ENCODE assay signal across 1 cellular context in the genomic region with DNA sequence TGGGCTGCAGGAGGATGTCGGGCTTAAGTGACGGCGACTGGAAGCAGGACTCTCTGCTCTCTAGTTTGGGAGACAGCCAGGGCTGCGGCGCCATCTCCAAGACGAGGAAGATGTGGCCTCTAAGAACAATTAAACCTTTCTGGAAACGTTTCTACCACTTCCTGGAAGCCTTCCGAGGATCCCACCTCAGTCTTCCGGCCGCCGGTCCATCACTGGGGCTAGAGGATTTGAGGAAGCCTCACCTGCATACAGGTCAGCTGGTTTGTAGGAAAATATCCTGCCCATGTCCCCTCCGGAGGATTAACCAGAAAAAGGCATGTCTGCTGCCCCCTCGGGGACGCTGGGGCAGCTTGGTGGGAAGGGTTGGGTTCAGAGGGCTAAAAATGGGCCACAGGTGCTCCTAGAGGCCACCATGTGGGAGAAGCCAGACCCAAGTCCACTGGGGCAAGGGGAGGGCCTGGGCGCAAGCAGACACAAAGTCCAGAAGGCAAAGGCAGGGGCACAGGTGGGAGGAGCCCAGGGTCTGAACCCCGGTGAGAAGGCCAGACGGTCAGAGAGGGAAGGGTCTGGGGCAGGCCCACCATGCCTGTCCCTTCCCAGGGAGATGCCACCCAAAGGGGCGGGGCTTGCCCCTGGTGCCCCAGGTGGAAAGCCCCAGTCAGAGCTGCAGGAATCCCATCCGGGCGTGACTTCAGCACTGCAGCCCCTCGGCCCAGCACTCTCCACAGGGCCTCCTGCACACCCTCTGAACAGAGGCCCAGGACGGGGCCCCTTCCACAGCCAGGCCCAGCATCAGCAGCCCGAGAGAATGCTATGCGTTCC.
A peak's percentile ranks its signal among the peaks of the same experiment; 100 is the strongest.
TF ChIP-seq lines count a peak whose summit lies in the region.

No MANE protein-coding gene starts in this region.

TF ChIP-seq in HepG2, 621 proteins besides CTCF, POLR2A, EP300 and RAD21 (continued from another document and continues in another):
- TF ChIP-seq, protein P1, sequence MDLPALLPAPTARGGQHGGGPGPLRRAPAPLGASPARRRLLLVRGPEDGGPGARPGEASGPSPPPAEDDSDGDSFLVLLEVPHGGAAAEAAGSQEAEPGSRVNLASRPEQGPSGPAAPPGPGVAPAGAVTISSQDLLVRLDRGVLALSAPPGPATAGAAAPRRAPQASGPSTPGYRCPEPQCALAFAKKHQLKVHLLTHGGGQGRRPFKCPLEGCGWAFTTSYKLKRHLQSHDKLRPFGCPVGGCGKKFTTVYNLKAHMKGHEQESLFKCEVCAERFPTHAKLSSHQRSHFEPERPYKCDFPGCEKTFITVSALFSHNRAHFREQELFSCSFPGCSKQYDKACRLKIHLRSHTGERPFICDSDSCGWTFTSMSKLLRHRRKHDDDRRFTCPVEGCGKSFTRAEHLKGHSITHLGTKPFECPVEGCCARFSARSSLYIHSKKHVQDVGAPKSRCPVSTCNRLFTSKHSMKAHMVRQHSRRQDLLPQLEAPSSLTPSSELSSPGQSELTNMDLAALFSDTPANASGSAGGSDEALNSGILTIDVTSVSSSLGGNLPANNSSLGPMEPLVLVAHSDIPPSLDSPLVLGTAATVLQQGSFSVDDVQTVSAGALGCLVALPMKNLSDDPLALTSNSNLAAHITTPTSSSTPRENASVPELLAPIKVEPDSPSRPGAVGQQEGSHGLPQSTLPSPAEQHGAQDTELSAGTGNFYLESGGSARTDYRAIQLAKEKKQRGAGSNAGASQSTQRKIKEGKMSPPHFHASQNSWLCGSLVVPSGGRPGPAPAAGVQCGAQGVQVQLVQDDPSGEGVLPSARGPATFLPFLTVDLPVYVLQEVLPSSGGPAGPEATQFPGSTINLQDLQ (CRISPR knock-in tag; IDR thresholded peaks at IDR 0.05), result peak; percentile 19; the same call in 1 of the 2 replicates
- TF ChIP-seq ATF7 (IDR thresholded peaks at IDR 0.05) (no peak), ATF7 (CRISPR knock-in tag; IDR thresholded peaks at IDR 0.05) (no peak), ZNF775 (CRISPR knock-in tag; IDR thresholded peaks at IDR 0.05; ENCODE audit: borderline replicate concordance) (no peak), SMARCC2 (IDR thresholded peaks at IDR 0.05) (no peak), MYC (CRISPR knock-in tag; IDR thresholded peaks at IDR 0.05; ENCODE audit: borderline replicate concordance) (peak; percentile 89; the same call in 1 of the 2 replicates), ZNF121 (CRISPR knock-in tag; IDR thresholded peaks at IDR 0.05) (no peak), MEIS2 (CRISPR knock-in tag; IDR thresholded peaks at IDR 0.05) (peak; percentile 44; the same call in 1 of the 2 replicates), KLF15 (CRISPR knock-in tag; IDR thresholded peaks at IDR 0.05; ENCODE audit: borderline replicate concordance) (no peak), SP1 (IDR thresholded peaks at IDR 0.05) (no peak), SP1 (CRISPR knock-in tag; IDR thresholded peaks at IDR 0.05) (0 out of 2 replicates have a peak, but pooled peaks have one; percentile 12), SOX13 (IDR thresholded peaks at IDR 0.05) (no peak), SOX13 (CRISPR knock-in tag; conservative IDR thresholded peaks at IDR 0.05 in 1 of 2, IDR thresholded peaks at IDR 0.05 in 1 of 2) (peak in 1 of 2 experiments; percentile 35; a peak in 1 of 4 replicates), ESRRA (CRISPR knock-in tag; IDR thresholded peaks at IDR 0.05; ENCODE audit: low read depth) (peak; percentile 82; the same call in 1 of the 2 replicates), ZNF761 (CRISPR knock-in tag; conservative IDR thresholded peaks at IDR 0.05) (no peak), KMT2A (CRISPR knock-in tag; IDR thresholded peaks at IDR 0.05) (no peak), NR2C2 (CRISPR knock-in tag; IDR thresholded peaks at IDR 0.05; ENCODE audit: borderline replicate concordance) (0 out of 2 replicates have a peak, but pooled peaks have one; percentile 7), SSRP1 (CRISPR knock-in tag; IDR thresholded peaks at IDR 0.05) (no peak), PITX1 (CRISPR knock-in tag; IDR thresholded peaks at IDR 0.05) (peak; percentile 68)
- TF ChIP-seq, protein P2, sequence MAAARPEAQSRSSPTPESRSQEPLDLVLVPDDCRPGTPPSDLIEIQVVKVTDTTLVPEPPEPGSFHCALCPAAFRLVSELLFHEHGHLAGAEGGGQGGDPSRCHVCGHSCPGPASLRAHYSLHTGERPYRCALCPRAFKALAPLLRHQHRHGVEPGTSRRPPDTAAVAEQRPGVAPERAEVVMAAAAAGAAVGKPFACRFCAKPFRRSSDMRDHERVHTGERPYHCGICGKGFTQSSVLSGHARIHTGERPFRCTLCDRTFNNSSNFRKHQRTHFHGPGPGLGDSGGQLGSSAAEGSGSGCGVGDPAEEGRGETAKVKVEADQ (CRISPR knock-in tag; IDR thresholded peaks at IDR 0.05; ENCODE audit: borderline replicate concordance), result no peak
- TF ChIP-seq, protein P3, sequence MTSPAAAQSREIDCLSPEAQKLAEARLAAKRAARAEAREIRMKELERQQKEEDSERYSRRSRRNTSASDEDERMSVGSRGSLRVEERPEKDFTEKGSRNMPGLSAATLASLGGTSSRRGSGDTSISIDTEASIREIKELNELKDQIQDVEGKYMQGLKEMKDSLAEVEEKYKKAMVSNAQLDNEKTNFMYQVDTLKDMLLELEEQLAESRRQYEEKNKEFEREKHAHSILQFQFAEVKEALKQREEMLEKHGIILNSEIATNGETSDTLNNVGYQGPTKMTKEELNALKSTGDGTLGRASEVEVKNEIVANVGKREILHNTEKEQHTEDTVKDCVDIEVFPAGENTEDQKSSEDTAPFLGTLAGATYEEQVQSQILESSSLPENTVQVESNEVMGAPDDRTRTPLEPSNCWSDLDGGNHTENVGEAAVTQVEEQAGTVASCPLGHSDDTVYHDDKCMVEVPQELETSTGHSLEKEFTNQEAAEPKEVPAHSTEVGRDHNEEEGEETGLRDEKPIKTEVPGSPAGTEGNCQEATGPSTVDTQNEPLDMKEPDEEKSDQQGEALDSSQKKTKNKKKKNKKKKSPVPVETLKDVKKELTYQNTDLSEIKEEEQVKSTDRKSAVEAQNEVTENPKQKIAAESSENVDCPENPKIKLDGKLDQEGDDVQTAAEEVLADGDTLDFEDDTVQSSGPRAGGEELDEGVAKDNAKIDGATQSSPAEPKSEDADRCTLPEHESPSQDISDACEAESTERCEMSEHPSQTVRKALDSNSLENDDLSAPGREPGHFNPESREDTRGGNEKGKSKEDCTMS (CRISPR knock-in tag; conservative IDR thresholded peaks at IDR 0.05), result no peak
- TF ChIP-seq, protein P4, sequence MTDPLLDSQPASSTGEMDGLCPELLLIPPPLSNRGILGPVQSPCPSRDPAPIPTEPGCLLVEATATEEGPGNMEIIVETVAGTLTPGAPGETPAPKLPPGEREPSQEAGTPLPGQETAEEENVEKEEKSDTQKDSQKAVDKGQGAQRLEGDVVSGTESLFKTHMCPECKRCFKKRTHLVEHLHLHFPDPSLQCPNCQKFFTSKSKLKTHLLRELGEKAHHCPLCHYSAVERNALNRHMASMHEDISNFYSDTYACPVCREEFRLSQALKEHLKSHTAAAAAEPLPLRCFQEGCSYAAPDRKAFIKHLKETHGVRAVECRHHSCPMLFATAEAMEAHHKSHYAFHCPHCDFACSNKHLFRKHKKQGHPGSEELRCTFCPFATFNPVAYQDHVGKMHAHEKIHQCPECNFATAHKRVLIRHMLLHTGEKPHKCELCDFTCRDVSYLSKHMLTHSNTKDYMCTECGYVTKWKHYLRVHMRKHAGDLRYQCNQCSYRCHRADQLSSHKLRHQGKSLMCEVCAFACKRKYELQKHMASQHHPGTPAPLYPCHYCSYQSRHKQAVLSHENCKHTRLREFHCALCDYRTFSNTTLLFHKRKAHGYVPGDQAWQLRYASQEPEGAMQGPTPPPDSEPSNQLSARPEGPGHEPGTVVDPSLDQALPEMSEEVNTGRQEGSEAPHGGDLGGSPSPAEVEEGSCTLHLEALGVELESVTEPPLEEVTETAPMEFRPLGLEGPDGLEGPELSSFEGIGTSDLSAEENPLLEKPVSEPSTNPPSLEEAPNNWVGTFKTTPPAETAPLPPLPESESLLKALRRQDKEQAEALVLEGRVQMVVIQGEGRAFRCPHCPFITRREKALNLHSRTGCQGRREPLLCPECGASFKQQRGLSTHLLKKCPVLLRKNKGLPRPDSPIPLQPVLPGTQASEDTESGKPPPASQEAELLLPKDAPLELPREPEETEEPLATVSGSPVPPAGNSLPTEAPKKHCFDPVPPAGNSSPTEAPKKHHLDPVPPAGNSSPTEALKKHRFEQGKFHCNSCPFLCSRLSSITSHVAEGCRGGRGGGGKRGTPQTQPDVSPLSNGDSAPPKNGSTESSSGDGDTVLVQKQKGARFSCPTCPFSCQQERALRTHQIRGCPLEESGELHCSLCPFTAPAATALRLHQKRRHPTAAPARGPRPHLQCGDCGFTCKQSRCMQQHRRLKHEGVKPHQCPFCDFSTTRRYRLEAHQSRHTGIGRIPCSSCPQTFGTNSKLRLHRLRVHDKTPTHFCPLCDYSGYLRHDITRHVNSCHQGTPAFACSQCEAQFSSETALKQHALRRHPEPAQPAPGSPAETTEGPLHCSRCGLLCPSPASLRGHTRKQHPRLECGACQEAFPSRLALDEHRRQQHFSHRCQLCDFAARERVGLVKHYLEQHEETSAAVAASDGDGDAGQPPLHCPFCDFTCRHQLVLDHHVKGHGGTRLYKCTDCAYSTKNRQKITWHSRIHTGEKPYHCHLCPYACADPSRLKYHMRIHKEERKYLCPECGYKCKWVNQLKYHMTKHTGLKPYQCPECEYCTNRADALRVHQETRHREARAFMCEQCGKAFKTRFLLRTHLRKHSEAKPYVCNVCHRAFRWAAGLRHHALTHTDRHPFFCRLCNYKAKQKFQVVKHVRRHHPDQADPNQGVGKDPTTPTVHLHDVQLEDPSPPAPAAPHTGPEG (CRISPR knock-in tag; IDR thresholded peaks at IDR 0.05), result no peak
- TF ChIP-seq, protein P5, sequence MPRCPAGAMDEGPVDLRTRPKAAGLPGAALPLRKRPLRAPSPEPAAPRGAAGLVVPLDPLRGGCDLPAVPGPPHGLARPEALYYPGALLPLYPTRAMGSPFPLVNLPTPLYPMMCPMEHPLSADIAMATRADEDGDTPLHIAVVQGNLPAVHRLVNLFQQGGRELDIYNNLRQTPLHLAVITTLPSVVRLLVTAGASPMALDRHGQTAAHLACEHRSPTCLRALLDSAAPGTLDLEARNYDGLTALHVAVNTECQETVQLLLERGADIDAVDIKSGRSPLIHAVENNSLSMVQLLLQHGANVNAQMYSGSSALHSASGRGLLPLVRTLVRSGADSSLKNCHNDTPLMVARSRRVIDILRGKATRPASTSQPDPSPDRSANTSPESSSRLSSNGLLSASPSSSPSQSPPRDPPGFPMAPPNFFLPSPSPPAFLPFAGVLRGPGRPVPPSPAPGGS (CRISPR knock-in tag; IDR thresholded peaks at IDR 0.05), result no peak
- TF ChIP-seq, protein P6, sequence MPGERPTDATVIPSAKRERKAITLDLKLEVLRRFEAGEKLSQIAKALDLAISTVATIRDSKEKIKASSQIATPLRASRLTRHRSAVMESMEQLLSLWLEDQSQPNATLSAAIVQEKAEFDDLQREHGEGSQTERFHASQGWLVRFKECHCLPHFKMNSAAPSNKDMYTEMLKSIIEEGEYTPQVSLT (CRISPR knock-in tag; IDR thresholded peaks at IDR 0.05; ENCODE audit: borderline replicate concordance, low read depth), result no peak
- TF ChIP-seq, protein P7, sequence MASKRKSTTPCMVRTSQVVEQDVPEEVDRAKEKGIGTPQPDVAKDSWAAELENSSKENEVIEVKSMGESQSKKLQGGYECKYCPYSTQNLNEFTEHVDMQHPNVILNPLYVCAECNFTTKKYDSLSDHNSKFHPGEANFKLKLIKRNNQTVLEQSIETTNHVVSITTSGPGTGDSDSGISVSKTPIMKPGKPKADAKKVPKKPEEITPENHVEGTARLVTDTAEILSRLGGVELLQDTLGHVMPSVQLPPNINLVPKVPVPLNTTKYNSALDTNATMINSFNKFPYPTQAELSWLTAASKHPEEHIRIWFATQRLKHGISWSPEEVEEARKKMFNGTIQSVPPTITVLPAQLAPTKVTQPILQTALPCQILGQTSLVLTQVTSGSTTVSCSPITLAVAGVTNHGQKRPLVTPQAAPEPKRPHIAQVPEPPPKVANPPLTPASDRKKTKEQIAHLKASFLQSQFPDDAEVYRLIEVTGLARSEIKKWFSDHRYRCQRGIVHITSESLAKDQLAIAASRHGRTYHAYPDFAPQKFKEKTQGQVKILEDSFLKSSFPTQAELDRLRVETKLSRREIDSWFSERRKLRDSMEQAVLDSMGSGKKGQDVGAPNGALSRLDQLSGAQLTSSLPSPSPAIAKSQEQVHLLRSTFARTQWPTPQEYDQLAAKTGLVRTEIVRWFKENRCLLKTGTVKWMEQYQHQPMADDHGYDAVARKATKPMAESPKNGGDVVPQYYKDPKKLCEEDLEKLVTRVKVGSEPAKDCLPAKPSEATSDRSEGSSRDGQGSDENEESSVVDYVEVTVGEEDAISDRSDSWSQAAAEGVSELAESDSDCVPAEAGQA (IDR thresholded peaks at IDR 0.05; ENCODE audit: low read depth), result no peak
- TF ChIP-seq, protein P7 (CRISPR knock-in tag; IDR thresholded peaks at IDR 0.05; ENCODE audit: borderline replicate concordance), result 0 out of 2 replicates have a peak, but pooled peaks have one; percentile 39
